ENCODE assay signal across 14 cellular contexts in the genomic region with DNA sequence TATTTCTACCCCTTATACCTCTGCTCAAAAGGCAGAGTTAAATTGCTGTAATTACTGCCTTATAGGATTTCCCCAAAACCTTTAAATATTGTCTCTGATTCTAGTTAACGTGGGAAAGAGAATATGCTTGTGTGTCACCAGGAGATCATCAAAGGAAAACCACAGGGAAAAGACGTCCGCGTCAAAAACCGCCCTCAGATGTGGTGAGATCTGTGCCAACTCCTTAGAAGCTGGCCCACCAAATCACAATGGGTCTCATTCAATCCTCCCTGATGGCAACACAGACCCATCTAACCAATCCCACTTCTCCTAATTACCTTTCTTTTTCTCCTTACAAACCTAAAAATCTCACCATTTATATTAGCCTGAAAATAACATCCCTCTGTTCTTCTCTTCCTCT.
"Had no signal": no experiment of that assay in that cellular context is flagged by ENCODE, and none has a peak within 500 bp of the region (broad histone marks: within the 10 kb centered on the region; RNA-seq: fewer than 3 reads in every experiment).

No MANE protein-coding gene starts in this region.

- H3K27ac ChIP-seq: coronary artery, gastrocnemius medialis, heart right ventricle, left ventricle myocardium inferior, pancreas, thyroid gland, uterus had no signal

- H3K36me3 ChIP-seq: gastrocnemius medialis, heart right ventricle, pancreas, thyroid gland, uterus had no signal

- H3K4me1 ChIP-seq: gastrocnemius medialis, heart right ventricle, left ventricle myocardium inferior, thyroid gland, uterus had no signal

- H3K4me3 Mint-ChIP-seq: neural crest cell had no signal

- DNase-seq: activated effector memory CD4-positive, alpha-beta T cell treated with anti-CD3 and anti-CD28 coated beads, Interleukin-2, amount 50 U/mL, for 16 hours; activated T-cell treated with anti-CD3 and anti-CD28 coated beads for 4 hours; effector CD4-positive, alpha-beta T cell; gastrocnemius medialis; heart right ventricle; left ventricle myocardium inferior; pancreas; stimulated activated CD4-positive, alpha-beta T cell treated with anti-CD3 and anti-CD28 coated beads, Interleukin-15, amount 100 ng/mL, for 24 hours; stimulated activated CD4-positive, alpha-beta T cell treated with anti-CD3 and anti-CD28 coated beads, Interleukin-4, amount 100 ng/mL, for 4 hours; SW 1271; thyroid gland; uterus had no signal

- H3K9me3 ChIP-seq: gastrocnemius medialis, pancreas, thyroid gland, uterus had no signal

- ATAC-seq: gastrocnemius medialis, heart right ventricle, pancreas had no signal

- H3K27me3 ChIP-seq: gastrocnemius medialis, heart right ventricle, pancreas, thyroid gland, uterus had no signal

- H3K4me3 ChIP-seq: coronary artery, gastrocnemius medialis, heart right ventricle, left ventricle myocardium inferior, pancreas, thyroid gland, uterus had no signal
